In the genomic region with DNA sequence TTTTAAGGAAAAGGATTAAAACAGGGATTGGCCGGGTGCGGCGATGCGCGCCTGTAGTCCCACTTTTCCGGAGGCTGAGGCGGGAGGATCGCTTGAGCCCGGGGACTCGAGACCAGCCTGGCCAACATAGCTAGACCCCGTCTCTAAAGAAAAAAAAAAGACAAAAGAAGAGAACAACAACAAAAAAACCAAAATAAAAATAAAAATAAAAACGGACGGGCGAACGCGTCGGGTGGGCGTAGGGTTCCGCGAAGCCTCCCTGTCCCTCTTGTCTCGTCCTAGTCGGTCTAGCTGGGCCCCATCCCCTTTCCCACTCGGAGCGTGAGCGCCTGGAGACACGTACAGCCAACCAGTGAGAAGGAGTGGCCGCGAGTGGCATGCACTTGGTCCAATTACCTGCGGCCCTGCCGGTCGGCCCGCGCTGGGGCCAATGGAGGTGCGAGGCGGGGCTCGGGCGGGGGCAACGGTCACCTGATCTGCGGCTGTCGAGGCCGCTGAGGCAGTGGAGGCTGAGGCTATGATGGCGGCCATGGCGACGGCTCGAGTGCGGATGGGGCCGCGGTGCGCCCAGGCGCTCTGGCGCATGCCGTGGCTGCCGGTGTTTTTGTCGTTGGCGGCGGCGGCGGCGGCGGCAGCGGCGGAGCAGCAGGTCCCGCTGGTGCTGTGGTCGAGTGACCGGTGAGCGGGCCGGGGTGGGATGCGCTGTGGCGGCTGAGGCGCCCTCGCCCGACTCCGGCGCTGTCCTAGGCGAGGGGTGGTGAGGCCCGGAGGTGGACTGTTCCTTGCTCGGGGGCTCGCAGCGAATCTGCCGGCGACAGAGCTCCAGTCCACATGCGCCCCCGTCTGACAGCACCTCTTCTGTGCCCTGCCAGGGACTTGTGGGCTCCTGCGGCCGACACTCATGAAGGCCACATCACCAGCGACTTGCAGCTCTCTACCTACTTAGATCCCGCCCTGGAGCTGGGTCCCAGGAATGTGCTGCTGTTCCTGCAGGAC, we compare ENCODE assay signal across 8 cellular contexts. TPM values are rescaled to one million over a fixed set of nuclear protein-coding genes. Genes with fewer than 3 reads are reported as not detected.
DNase-seq lines count a peak whose midpoint lies in the region; ATAC-seq, FAIRE-seq and TF ChIP-seq lines count a peak whose summit lies in the region.

A gene with protein sequence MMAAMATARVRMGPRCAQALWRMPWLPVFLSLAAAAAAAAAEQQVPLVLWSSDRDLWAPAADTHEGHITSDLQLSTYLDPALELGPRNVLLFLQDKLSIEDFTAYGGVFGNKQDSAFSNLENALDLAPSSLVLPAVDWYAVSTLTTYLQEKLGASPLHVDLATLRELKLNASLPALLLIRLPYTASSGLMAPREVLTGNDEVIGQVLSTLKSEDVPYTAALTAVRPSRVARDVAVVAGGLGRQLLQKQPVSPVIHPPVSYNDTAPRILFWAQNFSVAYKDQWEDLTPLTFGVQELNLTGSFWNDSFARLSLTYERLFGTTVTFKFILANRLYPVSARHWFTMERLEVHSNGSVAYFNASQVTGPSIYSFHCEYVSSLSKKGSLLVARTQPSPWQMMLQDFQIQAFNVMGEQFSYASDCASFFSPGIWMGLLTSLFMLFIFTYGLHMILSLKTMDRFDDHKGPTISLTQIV (plus strand): TSS at position 502 of the 996 bp plus-strand sequence. CDS start 16 bp downstream, at position 518.

- H4K20me1 ChIP-seq in astrocyte (ENCODE audit: insufficient read depth, low read length): peaks cover 21% of the 10 kb centered on the region

- peaks cover 29% of the 10 kb centered on the region for H3K79me2 ChIP-seq in astrocyte (ENCODE audit: insufficient read depth, low read length)

- H3K9me3 ChIP-seq in astrocyte (ENCODE audit: insufficient read depth, low read depth, low read length): no peaks in the 10 kb centered on the region

- no peaks in the 10 kb centered on the region for H3K36me3 ChIP-seq in astrocyte (ENCODE audit: insufficient read depth, low read length)

- H3K4me3 Mint-ChIP-seq in T-helper 2 cell treated with Interferon-gamma antibody and Interleukin-4, amounts not matched to agents 5 μg/mL and 100 μg/mL, for 36 hours: peak within 1 kb of the TSS; percentile 82
- peak within 1 kb of the TSS; percentile 82 for H3K4me3 Mint-ChIP-seq in astrocyte (ENCODE audit: unreplicated experiment)

- DNase-seq in NCI-H1694 treated with DMSO at 0.1 percent for 48 hours (lab: John Stamatoyannopoulos, UW): peak; percentile 87
- peak; percentile 89 for DNase-seq in T-helper 2 cell treated with Interferon-gamma antibody and Interleukin-4, amounts not matched to agents 5 μg/mL and 100 μg/mL, for 36 hours (ENCODE audit: low spot score)
- peak; percentile 92 for DNase-seq in astrocyte (ENCODE audit: low read depth)
- DNase-seq in hepatic stellate cell (ENCODE audit: low spot score): peak; percentile 94
- peak; percentile 76 for DNase-seq in renal cortical epithelial cell (ENCODE audit: low read depth)
- DNase-seq in 8988T: no peak

- peaks cover 20% of the 10 kb centered on the region for H3K4me1 Mint-ChIP-seq in T-helper 2 cell treated with Interferon-gamma antibody and Interleukin-4, amounts not matched to agents 5 μg/mL and 100 μg/mL, for 36 hours (ENCODE audit: low read depth)
- peaks cover 16% of the 10 kb centered on the region for H3K4me1 Mint-ChIP-seq in astrocyte (ENCODE audit: low read depth, unreplicated experiment)

- peak within 1 kb of the TSS; percentile 79 for H3K27ac Mint-ChIP-seq in T-helper 2 cell treated with Interferon-gamma antibody and Interleukin-4, amounts not matched to agents 5 μg/mL and 100 μg/mL, for 36 hours
- H3K27ac Mint-ChIP-seq in astrocyte (ENCODE audit: unreplicated experiment): peak within 1 kb of the TSS; percentile 47

- H3K27ac ChIP-seq in astrocyte (ENCODE audit: low read depth, low read length): peak within 1 kb of the TSS; percentile 19

- no peak for FAIRE-seq in astrocyte (lab: Jason Lieb, UNC)

- H3K27me3 ChIP-seq in astrocyte (ENCODE audit: insufficient read depth, low read length): no peaks in the 10 kb centered on the region

- ATAC-seq in GM18498 (IDR thresholded peaks at IDR 0.05; ENCODE audit: unreplicated experiment) (peak; percentile 98), HG02885 (IDR thresholded peaks at IDR 0.05; ENCODE audit: poor library complexity, unreplicated experiment) (peak; percentile 97)

- H3K9me3 Mint-ChIP-seq in T-helper 2 cell treated with Interferon-gamma antibody and Interleukin-4, amounts not matched to agents 5 μg/mL and 100 μg/mL, for 36 hours: no peaks in the 10 kb centered on the region
- H3K9me3 Mint-ChIP-seq in astrocyte (ENCODE audit: unreplicated experiment): no peaks in the 10 kb centered on the region

- TF ChIP-seq CTCF in astrocyte (IDR thresholded peaks at IDR 0.05; ENCODE audit: insufficient read depth, low read depth, low read length): no peak

- peak within 1 kb of the TSS; percentile 56 for H2AFZ ChIP-seq in astrocyte (ENCODE audit: low read depth, low read length)

- no peaks in the 10 kb centered on the region for H3K4me1 ChIP-seq in astrocyte (ENCODE audit: insufficient read depth, low read length)

- H3K36me3 Mint-ChIP-seq in T-helper 2 cell treated with Interferon-gamma antibody and Interleukin-4, amounts not matched to agents 5 μg/mL and 100 μg/mL, for 36 hours (ENCODE audit: low read depth): peaks cover 4% of the 10 kb centered on the region
- H3K36me3 Mint-ChIP-seq in astrocyte (ENCODE audit: low read depth, unreplicated experiment): no peaks in the 10 kb centered on the region

- peak within 1 kb of the TSS; percentile 67 for H3K9ac ChIP-seq in astrocyte (ENCODE audit: low read length)

- peak within 1 kb of the TSS; percentile 66 for H3K4me3 ChIP-seq in astrocyte (ENCODE audit: insufficient read depth, low read depth, low read length)

- peak within 1 kb of the TSS; percentile 86 for H3K4me2 ChIP-seq in astrocyte (ENCODE audit: low read length)

- no peaks in the 10 kb centered on the region for H3K27me3 Mint-ChIP-seq in T-helper 2 cell treated with Interferon-gamma antibody and Interleukin-4, amounts not matched to agents 5 μg/mL and 100 μg/mL, for 36 hours (ENCODE audit: low read depth)
- H3K27me3 Mint-ChIP-seq in astrocyte (ENCODE audit: low read depth, unreplicated experiment): no peaks in the 10 kb centered on the region

RNA-seq across cellular contexts. Expression of the gene that starts here (rescaled TPM):
- total RNA-seq in astrocyte (153 and 175 TPM in 2 replicates), renal cortical epithelial cell (69.8 and 70.8 TPM in 2 replicates)
